In genomic region chr3:28623106-28623505, GRCh38 we compare ENCODE assay signal across 29 cellular contexts.
"Had no signal": no experiment of that assay in that cellular context is flagged by ENCODE, and none has a peak within 500 bp of the region (broad histone marks: within the 10 kb centered on the region; RNA-seq: fewer than 3 reads in every experiment).

No MANE protein-coding gene starts in this region.

- H3K27me3 Mint-ChIP-seq: progenitor cell of endocrine pancreas; stimulated activated naive B cell treated with anti-CD40 and anti-IgM and Interleukin-4, amounts not matched to agents 10 μg/mL and 1 μg/mL and 100 μg/mL, for 72 hours had no signal

- H3K27ac ChIP-seq: neural progenitor cell, ovary, parathyroid adenoma, psoas muscle, right lobe of liver, sigmoid colon, suprapubic skin, testis, tibial nerve, upper lobe of left lung, vagina had no signal

- H3K4me3 Mint-ChIP-seq: naive thymus-derived CD4-positive, alpha-beta T cell; natural killer cell; nephron; neural progenitor cell; stimulated activated effector memory CD8-positive, alpha-beta T cell treated with anti-CD3 and anti-CD28 coated beads, Interleukin-12 subunit alpha, Interleukin-12 subunit beta, amount 100 ng/mL, for 72 hours; stimulated activated naive B cell treated with anti-CD40 and anti-IgM and Interleukin-4, amounts not matched to agents 10 μg/mL and 1 μg/mL and 100 μg/mL, for 72 hours; stimulated activated naive CD8-positive, alpha-beta T cell treated with anti-CD3 and anti-CD28 coated beads, Interleukin-15, Interleukin-2, amounts not matched to agents 100 ng/mL and 50 ng/mL, for 24 hours had no signal

- H3K9me3 ChIP-seq: ovary, psoas muscle, right lobe of liver, sigmoid colon, suprapubic skin, testis, tibial nerve, upper lobe of left lung, vagina had no signal

- H3K27me3 ChIP-seq: neural progenitor cell, ovary, right lobe of liver, sigmoid colon, suprapubic skin, testis, tibial nerve, upper lobe of left lung, vagina had no signal

- H3K4me1 ChIP-seq: neural progenitor cell, parathyroid adenoma, psoas muscle, right lobe of liver, sigmoid colon, suprapubic skin, testis, upper lobe of left lung, vagina had no signal

- H3K9me3 Mint-ChIP-seq: stimulated activated effector memory CD8-positive, alpha-beta T cell treated with anti-CD3 and anti-CD28 coated beads, Interleukin-12 subunit alpha, Interleukin-12 subunit beta, amount 100 ng/mL, for 72 hours; stimulated activated naive CD8-positive, alpha-beta T cell treated with anti-CD3 and anti-CD28 coated beads, Interleukin-15, Interleukin-2, amounts not matched to agents 100 ng/mL and 50 ng/mL, for 24 hours had no signal

- H3K36me3 Mint-ChIP-seq: naive thymus-derived CD4-positive, alpha-beta T cell; natural killer cell; neural progenitor cell; stimulated activated effector memory CD8-positive, alpha-beta T cell treated with anti-CD3 and anti-CD28 coated beads, Interleukin-12 subunit alpha, Interleukin-12 subunit beta, amount 100 ng/mL, for 72 hours; stimulated activated naive B cell treated with anti-CD40 and anti-IgM and Interleukin-4, amounts not matched to agents 10 μg/mL and 1 μg/mL and 100 μg/mL, for 72 hours had no signal

- H3K27ac Mint-ChIP-seq: naive thymus-derived CD4-positive, alpha-beta T cell; natural killer cell; nephron; neural progenitor cell; progenitor cell of endocrine pancreas; stimulated activated effector memory CD8-positive, alpha-beta T cell treated with anti-CD3 and anti-CD28 coated beads, Interleukin-12 subunit alpha, Interleukin-12 subunit beta, amount 100 ng/mL, for 72 hours; stimulated activated naive B cell treated with anti-CD40 and anti-IgM and Interleukin-4, amounts not matched to agents 10 μg/mL and 1 μg/mL and 100 μg/mL, for 72 hours; stimulated activated naive CD8-positive, alpha-beta T cell treated with anti-CD3 and anti-CD28 coated beads, Interleukin-15, Interleukin-2, amounts not matched to agents 100 ng/mL and 50 ng/mL, for 24 hours had no signal

- H3K36me3 ChIP-seq: neural progenitor cell, ovary, right lobe of liver, sigmoid colon, suprapubic skin, tibial nerve, upper lobe of left lung, vagina had no signal

- H3K9ac ChIP-seq: neural progenitor cell, parathyroid adenoma had no signal

- DNase-seq: naive thymus-derived CD4-positive, alpha-beta T cell; natural killer cell; occipital lobe; ovary; posterior cingulate gyrus; psoas muscle; right cardiac atrium; right lobe of liver; sigmoid colon; small intestine; stimulated activated CD4-positive, alpha-beta T cell treated with anti-CD3 and anti-CD28 coated beads, Interleukin-15, amount 100 ng/mL, for 24 hours; stimulated activated CD4-positive, alpha-beta T cell treated with anti-CD3 and anti-CD28 coated beads, Interleukin-2, amount 100 ng/mL, for 24 hours; stimulated activated CD4-positive, alpha-beta T cell treated with anti-CD3 and anti-CD28 coated beads, Interleukin-2, amount 100 ng/mL, for 48 hours; stimulated activated CD4-positive, alpha-beta T cell treated with anti-CD3 and anti-CD28 coated beads, Interleukin-4, amount 100 ng/mL, for 24 hours; stimulated activated naive B cell treated with anti-CD40 and anti-IgM and Interleukin-4, amounts not matched to agents 10 μg/mL and 1 μg/mL and 100 μg/mL, for 72 hours; stimulated activated naive CD4-positive, alpha-beta T cell treated with Interleukin-2 at 50 U/mL for 16 hours; substantia nigra; testis; trophoblast cell; upper lobe of left lung had no signal

- H3K4me3 ChIP-seq: neural progenitor cell, ovary, psoas muscle, right lobe of liver, sigmoid colon, suprapubic skin, testis, tibial nerve, upper lobe of left lung, vagina had no signal

- H3K4me1 Mint-ChIP-seq: naive thymus-derived CD4-positive, alpha-beta T cell; natural killer cell; stimulated activated effector memory CD8-positive, alpha-beta T cell treated with anti-CD3 and anti-CD28 coated beads, Interleukin-12 subunit alpha, Interleukin-12 subunit beta, amount 100 ng/mL, for 72 hours; stimulated activated naive B cell treated with anti-CD40 and anti-IgM and Interleukin-4, amounts not matched to agents 10 μg/mL and 1 μg/mL and 100 μg/mL, for 72 hours had no signal
